1 cellular context compared by ENCODE assay signal in genomic region chr1:212267460-212267859, GRCh38.
TF ChIP-seq lines count a peak whose summit lies in the region.

No MANE protein-coding gene starts in this region.

TF ChIP-seq in H1, 55 proteins besides CTCF, POLR2A, EP300 and RAD21:
- no peak for TF ChIP-seq TBP (IDR thresholded peaks at IDR 0.05; ENCODE audit: low read depth, low read length)
- no peak for TF ChIP-seq HDAC6 (IDR thresholded peaks at IDR 0.05; ENCODE audit: low read depth, low read length)
TF ChIP-seq in H1: peak in this region for 0.
